9 cellular contexts compared by ENCODE assay signal in genomic region chr6:142838821-142839685, GRCh38.
DNase-seq lines count a peak whose midpoint lies in the region; ATAC-seq and TF ChIP-seq lines count a peak whose summit lies in the region.
"Had no signal": no experiment of that assay in that cellular context is flagged by ENCODE, and none has a peak within 500 bp of the region (broad histone marks: within the 10 kb centered on the region; RNA-seq: fewer than 3 reads in every experiment).

No MANE protein-coding gene starts in this region.

- TF ChIP-seq CTCF in RWPE2 (IDR thresholded peaks at IDR 0.05; ENCODE audit: poor library complexity, severe bottlenecking) (no peak), thyroid gland (IDR thresholded peaks at IDR 0.05) (no peak)

- H3K4me3 ChIP-seq in RWPE2 (ENCODE audit: severe bottlenecking) (no peak overlapping the region), thyroid gland (replicated peaks in 1 of 3) (no peak overlapping the region), right cardiac atrium (ENCODE audit: low read length) (no peak overlapping the region)
- H3K4me3 ChIP-seq: testis had no signal

- peak overlapping the region; percentile 90 for H3K27ac Mint-ChIP-seq in activated T-cell treated with anti-CD3 and anti-CD28 coated beads, Interleukin-2, amount 50 U/mL, for 24 hours
- peak overlapping the region; percentile 68 for H3K27ac Mint-ChIP-seq in stimulated activated effector memory CD8-positive, alpha-beta T cell treated with anti-CD3 and anti-CD28 coated beads, Interleukin-12 subunit alpha, Interleukin-12 subunit beta, amount 100 ng/mL, for 72 hours

- peaks cover 3% of the 10 kb centered on the region; the same call in 1 of the 2 replicates for H3K36me3 ChIP-seq in RWPE2 (ENCODE audit: low read depth)
- no peaks in the 10 kb centered on the region for H3K36me3 ChIP-seq in thyroid gland

- 91 to 92% methylated on average over 7 of the region's 7 CpGs for WGBS in thyroid gland, 2 donors
- 92% methylated on average over 7 of the region's 7 CpGs for WGBS in right cardiac atrium

- H3K27me3 ChIP-seq in RWPE2 (ENCODE audit: insufficient read depth, poor library complexity, severe bottlenecking) (no peaks in the 10 kb centered on the region), thyroid gland (no peaks in the 10 kb centered on the region), right cardiac atrium (ENCODE audit: control insufficient read depth, insufficient read depth) (no peaks in the 10 kb centered on the region)
- H3K27me3 ChIP-seq: testis had no signal

- DNase-seq in activated T-cell treated with anti-CD3 and anti-CD28 coated beads, Interleukin-2, amount 50 U/mL, for 24 hours, result no peak
- no peak for DNase-seq in activated T-cell treated with anti-CD3 and anti-CD28 coated beads, Interleukin-2, amount 50 U/mL, for 48 hours
- DNase-seq in RWPE2 (ENCODE audit: low spot score) (no peak), epithelial cell of prostate (ENCODE audit: low read depth, low spot score) (peak; percentile 81), thyroid gland (no peak), right cardiac atrium (no peak), NCI-H82 treated with DMSO at 0.1 percent for 48 hours (lab: John Stamatoyannopoulos, UW; ENCODE audit: unreplicated experiment) (no peak)
- DNase-seq in stimulated activated effector memory CD8-positive, alpha-beta T cell treated with anti-CD3 and anti-CD28 coated beads, Interleukin-12 subunit alpha, Interleukin-12 subunit beta, amount 100 ng/mL, for 72 hours (ENCODE audit: low spot score in 2 of 2), result no peak
- DNase-seq: testis had no signal

- H3K27me3 Mint-ChIP-seq in activated T-cell treated with anti-CD3 and anti-CD28 coated beads, Interleukin-2, amount 50 U/mL, for 24 hours, result no peaks in the 10 kb centered on the region

- H3K36me3 Mint-ChIP-seq in activated T-cell treated with anti-CD3 and anti-CD28 coated beads, Interleukin-2, amount 50 U/mL, for 24 hours (ENCODE audit: low read depth), result peaks cover 39% of the 10 kb centered on the region
- H3K36me3 Mint-ChIP-seq in stimulated activated effector memory CD8-positive, alpha-beta T cell treated with anti-CD3 and anti-CD28 coated beads, Interleukin-12 subunit alpha, Interleukin-12 subunit beta, amount 100 ng/mL, for 72 hours, result peaks cover 40% of the 10 kb centered on the region

- ATAC-seq in RWPE2 (ENCODE audit: low read depth) (peak; percentile 98), right cardiac atrium (no peak)
- ATAC-seq in stimulated activated effector memory CD8-positive, alpha-beta T cell treated with anti-CD3 and anti-CD28 coated beads, Interleukin-12 subunit alpha, Interleukin-12 subunit beta, amount 100 ng/mL, for 72 hours, result peak; percentile 52

- no peaks in the 10 kb centered on the region for H3K9me3 Mint-ChIP-seq in activated T-cell treated with anti-CD3 and anti-CD28 coated beads, Interleukin-2, amount 50 U/mL, for 24 hours
- H3K9me3 Mint-ChIP-seq in stimulated activated effector memory CD8-positive, alpha-beta T cell treated with anti-CD3 and anti-CD28 coated beads, Interleukin-12 subunit alpha, Interleukin-12 subunit beta, amount 100 ng/mL, for 72 hours, result no peaks in the 10 kb centered on the region

- H3K4me1 ChIP-seq in RWPE2 (ENCODE audit: insufficient read depth, poor library complexity, severe bottlenecking) (peaks cover 38% of the 10 kb centered on the region), thyroid gland (peaks cover 0 to 9% of the 10 kb centered on the region in 2 donors), right cardiac atrium (ENCODE audit: control insufficient read depth, insufficient read depth, low read length) (no peaks in the 10 kb centered on the region)

- intact Hi-C loops in thyroid gland (cut with DNase I) (no loop called here), right cardiac atrium (cut with DNase I) (no loop called here)

- TF ChIP-seq POLR2A in thyroid gland (IDR thresholded peaks at IDR 0.05), result no peak

- peak overlapping the region; percentile 24 for H3K4me3 Mint-ChIP-seq in activated T-cell treated with anti-CD3 and anti-CD28 coated beads, Interleukin-2, amount 50 U/mL, for 24 hours
- H3K4me3 Mint-ChIP-seq in stimulated activated effector memory CD8-positive, alpha-beta T cell treated with anti-CD3 and anti-CD28 coated beads, Interleukin-12 subunit alpha, Interleukin-12 subunit beta, amount 100 ng/mL, for 72 hours, result peak overlapping the region; percentile 32

- H3K9me3 ChIP-seq in RWPE2 (ENCODE audit: severe bottlenecking), result no peaks in the 10 kb centered on the region
- no peaks in the 10 kb centered on the region for H3K9me3 ChIP-seq in thyroid gland
- H3K9me3 ChIP-seq in right cardiac atrium (ENCODE audit: control insufficient read depth, low read length), result no peaks in the 10 kb centered on the region
- H3K9me3 ChIP-seq: testis had no signal

- H3K4me1 Mint-ChIP-seq in activated T-cell treated with anti-CD3 and anti-CD28 coated beads, Interleukin-2, amount 50 U/mL, for 24 hours (ENCODE audit: low read depth), result peaks cover 87% of the 10 kb centered on the region
- peaks cover 69% of the 10 kb centered on the region for H3K4me1 Mint-ChIP-seq in stimulated activated effector memory CD8-positive, alpha-beta T cell treated with anti-CD3 and anti-CD28 coated beads, Interleukin-12 subunit alpha, Interleukin-12 subunit beta, amount 100 ng/mL, for 72 hours

- H3K27ac ChIP-seq in RWPE2 (ENCODE audit: poor library complexity, severe bottlenecking) (peak overlapping the region; percentile 62), epithelial cell of prostate (peak overlapping the region; percentile 66), thyroid gland (no peak overlapping the region), right cardiac atrium (ENCODE audit: low read length) (no peak overlapping the region)
- H3K27ac ChIP-seq: testis had no signal

Comparison
In these comparisons a context has a peak if more than half of its experiments do, and no peak if none do; other contexts are left out.
1. ATAC-seq: peak in RWPE2 (single experiment) and stimulated activated effector memory CD8-positive, alpha-beta T cell treated with anti-CD3 and anti-CD28 coated beads, Interleukin-12 subunit alpha, Interleukin-12 subunit beta, amount 100 ng/mL, for 72 hours (single experiment); none in right cardiac atrium (0 of 2).
2. H3K27ac ChIP-seq: peak in RWPE2 (single experiment) and epithelial cell of prostate (single experiment); none in thyroid gland (0 of 3) and right cardiac atrium (single experiment).